Comparison of ENCODE assay signal across 1 cellular context in the genomic region with DNA sequence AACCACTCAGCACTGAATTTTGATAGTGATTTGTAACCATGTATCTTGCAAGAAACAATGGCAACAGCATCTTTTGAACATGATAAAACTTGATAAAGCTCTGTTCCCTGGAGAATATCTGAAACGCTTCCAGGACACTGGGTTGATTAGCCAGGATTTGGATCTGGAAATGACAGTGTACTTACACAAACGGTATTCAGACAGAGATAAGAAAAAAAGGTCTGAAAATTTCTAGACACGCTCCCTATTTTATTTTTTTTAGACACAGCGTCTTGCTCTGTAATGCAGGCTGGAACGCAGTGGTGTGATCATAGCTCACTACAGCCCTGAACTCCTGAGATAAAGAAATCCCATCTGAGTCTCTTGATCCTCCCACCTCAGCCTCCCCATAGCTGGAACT.
TF ChIP-seq lines count a peak whose summit lies in the region.

No MANE protein-coding gene starts in this region.

TF ChIP-seq in K562, 482 proteins besides CTCF, POLR2A, EP300 and RAD21 (continued from another document):
- no peak for TF ChIP-seq KAT2B (IDR thresholded peaks at IDR 0.05; ENCODE audit: low read depth, low read length)
- no peak for TF ChIP-seq POLR2B (IDR thresholded peaks at IDR 0.05; ENCODE audit: low read depth, partially characterized antibody)
- TF ChIP-seq JUN (IDR thresholded peaks at IDR 0.05; ENCODE audit: borderline replicate concordance, low read depth, low read length): no peak
- no peak for TF ChIP-seq JUN (CRISPR knock-in tag; IDR thresholded peaks at IDR 0.05; ENCODE audit: borderline replicate concordance)
- TF ChIP-seq ARID1B (IDR thresholded peaks at IDR 0.05): 0 out of 2 replicates have a peak, but pooled peaks have one; percentile 29
- no peak for TF ChIP-seq ZFP36 (IDR thresholded peaks at IDR 0.05; ENCODE audit: low read depth, low read length, partially characterized antibody)
- no peak for TF ChIP-seq ZNF174 (CRISPR knock-in tag; IDR thresholded peaks at IDR 0.05)
- peak; percentile 49; the same call in 1 of the 2 replicates for TF ChIP-seq SOX6 (IDR thresholded peaks at IDR 0.05)
- no peak for TF ChIP-seq SRSF9 (IDR thresholded peaks at IDR 0.05; ENCODE audit: borderline replicate concordance, low read depth, low read length)
- TF ChIP-seq, protein P1, sequence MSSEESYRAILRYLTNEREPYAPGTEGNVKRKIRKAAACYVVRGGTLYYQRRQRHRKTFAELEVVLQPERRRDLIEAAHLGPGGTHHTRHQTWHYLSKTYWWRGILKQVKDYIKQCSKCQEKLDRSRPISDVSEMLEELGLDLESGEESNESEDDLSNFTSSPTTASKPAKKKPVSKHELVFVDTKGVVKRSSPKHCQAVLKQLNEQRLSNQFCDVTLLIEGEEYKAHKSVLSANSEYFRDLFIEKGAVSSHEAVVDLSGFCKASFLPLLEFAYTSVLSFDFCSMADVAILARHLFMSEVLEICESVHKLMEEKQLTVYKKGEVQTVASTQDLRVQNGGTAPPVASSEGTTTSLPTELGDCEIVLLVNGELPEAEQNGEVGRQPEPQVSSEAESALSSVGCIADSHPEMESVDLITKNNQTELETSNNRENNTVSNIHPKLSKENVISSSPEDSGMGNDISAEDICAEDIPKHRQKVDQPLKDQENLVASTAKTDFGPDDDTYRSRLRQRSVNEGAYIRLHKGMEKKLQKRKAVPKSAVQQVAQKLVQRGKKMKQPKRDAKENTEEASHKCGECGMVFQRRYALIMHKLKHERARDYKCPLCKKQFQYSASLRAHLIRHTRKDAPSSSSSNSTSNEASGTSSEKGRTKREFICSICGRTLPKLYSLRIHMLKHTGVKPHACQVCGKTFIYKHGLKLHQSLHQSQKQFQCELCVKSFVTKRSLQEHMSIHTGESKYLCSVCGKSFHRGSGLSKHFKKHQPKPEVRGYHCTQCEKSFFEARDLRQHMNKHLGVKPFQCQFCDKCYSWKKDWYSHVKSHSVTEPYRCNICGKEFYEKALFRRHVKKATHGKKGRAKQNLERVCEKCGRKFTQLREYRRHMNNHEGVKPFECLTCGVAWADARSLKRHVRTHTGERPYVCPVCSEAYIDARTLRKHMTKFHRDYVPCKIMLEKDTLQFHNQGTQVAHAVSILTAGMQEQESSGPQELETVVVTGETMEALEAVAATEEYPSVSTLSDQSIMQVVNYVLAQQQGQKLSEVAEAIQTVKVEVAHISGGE (CRISPR knock-in tag; IDR thresholded peaks at IDR 0.05): no peak
- TF ChIP-seq MEIS2 (IDR thresholded peaks at IDR 0.05; ENCODE audit: partially characterized antibody): no peak
- no peak for TF ChIP-seq KLF6 (CRISPR knock-in tag; IDR thresholded peaks at IDR 0.05; ENCODE audit: borderline replicate concordance)
- TF ChIP-seq CXXC5 (CRISPR knock-in tag; IDR thresholded peaks at IDR 0.05): 0 out of 2 replicates have a peak, but pooled peaks have one; percentile 14
- no peak for TF ChIP-seq ZBED1 (IDR thresholded peaks at IDR 0.05)
- TF ChIP-seq CBFA2T3 (IDR thresholded peaks at IDR 0.05): peak; percentile 57
- no peak for TF ChIP-seq BRF1 (IDR thresholded peaks at IDR 0.05; ENCODE audit: borderline replicate concordance, extremely low read depth, insufficient read length)
- no peak for TF ChIP-seq RAD51 (IDR thresholded peaks at IDR 0.05; ENCODE audit: borderline replicate concordance, low read depth)
- no peak for TF ChIP-seq SREBF2 (CRISPR knock-in tag; IDR thresholded peaks at IDR 0.05)
- TF ChIP-seq RBBP5 (IDR thresholded peaks at IDR 0.05; ENCODE audit: borderline replicate concordance, insufficient read depth, low read length, poor library complexity, severe bottlenecking): no peak
